14 cellular contexts compared by ENCODE assay signal in genomic region chr2:54609241-54609640, GRCh38.
A peak's percentile ranks its signal among the peaks of the same experiment; 100 is the strongest.
DNase-seq lines count a peak whose midpoint lies in the region; ATAC-seq and TF ChIP-seq lines count a peak whose summit lies in the region.
"Had no signal": no experiment of that assay in that cellular context is flagged by ENCODE, and none has a peak within 500 bp of the region (broad histone marks: within the 10 kb centered on the region; RNA-seq: fewer than 3 reads in every experiment).

No MANE protein-coding gene starts in this region.

- no peak overlapping the region for H2BK5ac ChIP-seq in trophoblast cell (ENCODE audit: low read depth, low read length, poor library complexity)

- no peak overlapping the region for H2AFZ ChIP-seq in trophoblast cell (ENCODE audit: insufficient read depth, low read length, poor library complexity)

- H3K4ac ChIP-seq in trophoblast cell (ENCODE audit: low read depth, low read length) = peak overlapping the region; percentile 74

- DNase-seq in activated T-cell treated with anti-CD3 and anti-CD28 coated beads, Interleukin-2, amount 50 U/mL, for 72 hours = no peak
- no peak for DNase-seq in activated T-cell treated with anti-CD3 and anti-CD28 coated beads, Interleukin-2, amount 50 U/mL, for 24 hours
- DNase-seq in CD4-positive, alpha-beta T cell = no peak
- DNase-seq in chondrocyte (ENCODE audit: low spot score) (no peak), trophoblast cell (no peak), kidney glomerular epithelial cell (lab: John Stamatoyannopoulos, UW) (no peak), tibial artery (no peak), posterior cingulate gyrus (no peak)
- DNase-seq: NCI-H1092, NCI-H446 treated with DMSO at 0.1 percent for 48 hours, NCI-H82 had no signal

- no peak overlapping the region for H3K27ac ChIP-seq in CD4-positive, alpha-beta T cell (ENCODE audit: low read depth, low read length)
- H3K27ac ChIP-seq in trophoblast cell (ENCODE audit: low read depth, low read length) (no peak overlapping the region), tibial artery (no peak overlapping the region)
- H3K27ac ChIP-seq: 22Rv1, KMS-11, SK-N-MC had no signal

- H2BK120ac ChIP-seq in trophoblast cell (ENCODE audit: insufficient read depth, low read length, poor library complexity) = no peak overlapping the region

- no peak overlapping the region for H3K9ac ChIP-seq in trophoblast cell (ENCODE audit: low read length)
- H3K9ac ChIP-seq: KMS-11 had no signal

- H3K4me3 ChIP-seq in trophoblast cell (ENCODE audit: low read depth, low read length) (no peak overlapping the region), tibial artery (no peak overlapping the region)
- H3K4me3 ChIP-seq: SK-N-MC had no signal

- H3K4me3 Mint-ChIP-seq in activated T-cell treated with anti-CD3 and anti-CD28 coated beads, Interleukin-2, amount 50 U/mL, for 72 hours = no peak overlapping the region
- no peak overlapping the region for H3K4me3 Mint-ChIP-seq in activated T-cell treated with anti-CD3 and anti-CD28 coated beads, Interleukin-2, amount 50 U/mL, for 24 hours
- no peak overlapping the region for H3K4me3 Mint-ChIP-seq in CD4-positive, alpha-beta T cell
- no peak overlapping the region for H3K4me3 Mint-ChIP-seq in chondrocyte (ENCODE audit: unreplicated experiment)

- H3K79me1 ChIP-seq in trophoblast cell (ENCODE audit: low read length) = no peaks in the 10 kb centered on the region

- TF ChIP-seq CTCF in CD4-positive, alpha-beta T cell (IDR thresholded peaks at IDR 0.05) = no peak
- TF ChIP-seq CTCF in chondrocyte (IDR thresholded peaks at IDR 0.05) (no peak), tibial artery (IDR thresholded peaks at IDR 0.05) (no peak)

- intact Hi-C loops in CD4-positive, alpha-beta T cell (cut with DNase I, micrococcal nuclease) = no loop called here
- intact Hi-C loops in tibial artery (cut with DNase I; ENCODE audit: low total_unique reads) (no loop called here), posterior cingulate gyrus (cut with DNase I) (no loop called here)

- no peak overlapping the region for H3K4me2 ChIP-seq in trophoblast cell (ENCODE audit: low read length)
- H3K4me2 ChIP-seq: KMS-11 had no signal

- no peaks in the 10 kb centered on the region for H3K27me3 Mint-ChIP-seq in activated T-cell treated with anti-CD3 and anti-CD28 coated beads, Interleukin-2, amount 50 U/mL, for 72 hours (ENCODE audit: low read depth)
- no peaks in the 10 kb centered on the region for H3K27me3 Mint-ChIP-seq in activated T-cell treated with anti-CD3 and anti-CD28 coated beads, Interleukin-2, amount 50 U/mL, for 24 hours
- no peaks in the 10 kb centered on the region for H3K27me3 Mint-ChIP-seq in CD4-positive, alpha-beta T cell
- H3K27me3 Mint-ChIP-seq in chondrocyte (ENCODE audit: low read depth) = no peaks in the 10 kb centered on the region

- peaks cover 1 to 10% of the 10 kb centered on the region in 2 donors for H3K36me3 Mint-ChIP-seq in activated T-cell treated with anti-CD3 and anti-CD28 coated beads, Interleukin-2, amount 50 U/mL, for 72 hours (ENCODE audit: insufficient read depth in 2 of 2)
- H3K36me3 Mint-ChIP-seq in activated T-cell treated with anti-CD3 and anti-CD28 coated beads, Interleukin-2, amount 50 U/mL, for 24 hours (ENCODE audit: low read depth) = peaks cover 21% of the 10 kb centered on the region
- peaks cover 34% of the 10 kb centered on the region for H3K36me3 Mint-ChIP-seq in CD4-positive, alpha-beta T cell (ENCODE audit: low read depth)
- H3K36me3 Mint-ChIP-seq in chondrocyte (ENCODE audit: low read depth) = peaks cover 8% of the 10 kb centered on the region

- no peak for ATAC-seq in activated T-cell treated with anti-CD3 and anti-CD28 coated beads, Interleukin-2, amount 50 U/mL, for 72 hours (replicated peaks in 1 of 2)
- no peak for ATAC-seq in CD4-positive, alpha-beta T cell (ENCODE audit: poor library complexity)

- peak overlapping the region; percentile 16 for H3K27ac Mint-ChIP-seq in activated T-cell treated with anti-CD3 and anti-CD28 coated beads, Interleukin-2, amount 50 U/mL, for 72 hours
- H3K27ac Mint-ChIP-seq in activated T-cell treated with anti-CD3 and anti-CD28 coated beads, Interleukin-2, amount 50 U/mL, for 24 hours = no peak overlapping the region
- H3K27ac Mint-ChIP-seq in CD4-positive, alpha-beta T cell = peak overlapping the region; percentile 15
- H3K27ac Mint-ChIP-seq in chondrocyte (ENCODE audit: unreplicated experiment) = peak overlapping the region; percentile 25

- peaks cover 0 to 3% of the 10 kb centered on the region in 2 donors for H3K9me3 Mint-ChIP-seq in activated T-cell treated with anti-CD3 and anti-CD28 coated beads, Interleukin-2, amount 50 U/mL, for 72 hours
- no peaks in the 10 kb centered on the region for H3K9me3 Mint-ChIP-seq in activated T-cell treated with anti-CD3 and anti-CD28 coated beads, Interleukin-2, amount 50 U/mL, for 24 hours
- no peaks in the 10 kb centered on the region for H3K9me3 Mint-ChIP-seq in CD4-positive, alpha-beta T cell
- no peaks in the 10 kb centered on the region for H3K9me3 Mint-ChIP-seq in chondrocyte (ENCODE audit: low read depth)

- H3K36me3 ChIP-seq in trophoblast cell (ENCODE audit: control insufficient read depth in 1 of 2, insufficient read depth in 2 of 2, low read length in 2 of 2) (peaks cover 7 to 11% of the 10 kb centered on the region in 2 experiments), tibial artery (peaks cover 0 to 22% (median 6%) of the 10 kb centered on the region in 3 donors)

- POLR2A ChIA-PET in CD4-positive, alpha-beta T cell (lab: Charles Lee) = interaction anchor here (1.1 kb wide), 1 partner anchor 10 kb away, joined by 4 read pairs; no protein-coding TSS in a partner anchor

- WGBS in trophoblast cell (ENCODE audit: extremely low coverage, insufficient coverage, insufficient read length) = no CpG with 5 or more reads among the region's 5 CpGs

- peaks cover 81% of the 10 kb centered on the region for H3K4me1 Mint-ChIP-seq in activated T-cell treated with anti-CD3 and anti-CD28 coated beads, Interleukin-2, amount 50 U/mL, for 72 hours (ENCODE audit: low read depth)
- H3K4me1 Mint-ChIP-seq in activated T-cell treated with anti-CD3 and anti-CD28 coated beads, Interleukin-2, amount 50 U/mL, for 24 hours (ENCODE audit: low read depth) = peaks cover 68% of the 10 kb centered on the region
- peaks cover 90% of the 10 kb centered on the region for H3K4me1 Mint-ChIP-seq in CD4-positive, alpha-beta T cell (ENCODE audit: low read depth)
- H3K4me1 Mint-ChIP-seq in chondrocyte (ENCODE audit: low read depth) = peaks cover 75% of the 10 kb centered on the region

- no peak overlapping the region for H3K14ac ChIP-seq in trophoblast cell (ENCODE audit: low read length)

- H3K79me2 ChIP-seq in trophoblast cell (ENCODE audit: control insufficient read depth, insufficient read depth, low read length, poor library complexity) = peaks cover 8% of the 10 kb centered on the region

- no peak overlapping the region for H4K91ac ChIP-seq in trophoblast cell (ENCODE audit: low read depth, low read length)

- H2AK5ac ChIP-seq in trophoblast cell (ENCODE audit: low read length) = no peak overlapping the region

- no peaks in the 10 kb centered on the region for H3K27me3 ChIP-seq in CD4-positive, alpha-beta T cell (ENCODE audit: control insufficient read depth, insufficient read depth, low read length)
- H3K27me3 ChIP-seq in trophoblast cell (ENCODE audit: insufficient read depth, low read length) = no peaks in the 10 kb centered on the region
- H3K27me3 ChIP-seq in tibial artery = no peaks in the 10 kb centered on the region

- no peak overlapping the region for H3K18ac ChIP-seq in trophoblast cell (ENCODE audit: low read length)

- CTCF ChIA-PET in CD4-positive, alpha-beta T cell (lab: Charles Lee) = interaction anchor here (1.2 kb wide), 1 partner anchor 43 kb away, joined by 5 read pairs; no protein-coding TSS in a partner anchor

- no peak overlapping the region for H4K8ac ChIP-seq in trophoblast cell (ENCODE audit: low read depth, low read length)

- H4K12ac ChIP-seq in trophoblast cell (ENCODE audit: low read depth, low read length) = no peak overlapping the region

- H3K9me3 ChIP-seq in CD4-positive, alpha-beta T cell (ENCODE audit: control insufficient read depth, low read length) = no peaks in the 10 kb centered on the region
- H3K9me3 ChIP-seq in trophoblast cell (ENCODE audit: insufficient read depth, low read depth, low read length) (no peaks in the 10 kb centered on the region), tibial artery (no peaks in the 10 kb centered on the region)

- H3K4me1 ChIP-seq in trophoblast cell (ENCODE audit: control insufficient read depth in 1 of 2, insufficient read depth in 2 of 2, low read length in 2 of 2) (peaks cover 2 to 8% of the 10 kb centered on the region in 2 experiments), tibial artery (peaks cover 0 to 60% (median 33%) of the 10 kb centered on the region in 4 donors)

- H2BK12ac ChIP-seq in trophoblast cell (ENCODE audit: low read length) = no peak overlapping the region

- H3K23ac ChIP-seq in trophoblast cell (ENCODE audit: low read length) = no peak overlapping the region
